In genomic region chr4:147714575-147715401, GRCh38 we compare ENCODE assay signal across 14 cellular contexts. TPM values are rescaled to one million over a fixed set of nuclear protein-coding genes. Genes with fewer than 3 reads are reported as not detected.
A peak's percentile ranks its signal among the peaks of the same experiment; 100 is the strongest.
DNase-seq lines count a peak whose midpoint lies in the region; ATAC-seq and TF ChIP-seq lines count a peak whose summit lies in the region.
"Had no signal": no experiment of that assay in that cellular context is flagged by ENCODE, and none has a peak within 500 bp of the region (broad histone marks: within the 10 kb centered on the region; RNA-seq: fewer than 3 reads in every experiment).

No MANE protein-coding gene starts in this region.

- no peaks in the 10 kb centered on the region for H3K9me3 ChIP-seq in HEK293 (ENCODE audit: control insufficient read depth, insufficient read depth, low read depth, low read length)
- H3K9me3 ChIP-seq in transverse colon: no peaks in the 10 kb centered on the region

- H3K27me3 ChIP-seq in transverse colon: peaks cover 7% of the 10 kb centered on the region

- WGBS in transverse colon (ENCODE audit: low coverage in 1 of 2), 2 donors: 86 to 91% methylated on average over 8 of the region's 8 CpGs

- no peaks in the 10 kb centered on the region for H3K36me3 Mint-ChIP-seq in activated naive CD4-positive, alpha-beta T cell treated with anti-CD3 and anti-CD28 coated beads, Interleukin-2, amount 10 ng/mL, durations not matched to agents 7 days and 5 days
- H3K36me3 Mint-ChIP-seq: activated naive CD8-positive, alpha-beta T cell had no signal

- TF ChIP-seq EP300 in transverse colon (IDR thresholded peaks at IDR 0.05; ENCODE audit: low read depth): no peak

- H3K27ac ChIP-seq in HEK293 (ENCODE audit: extremely low read depth, low read depth, low read length) (no peak overlapping the region), transverse colon (no peak overlapping the region)

- intact Hi-C loops in transverse colon (cut with DNase I; ENCODE audit: low total_unique reads): no loop called here

- no peak for TF ChIP-seq CTCF in HEK293 (tag by site-specific recombination; IDR thresholded peaks at IDR 0.05)
- no peak for TF ChIP-seq CTCF in astrocyte of the spinal cord (IDR thresholded peaks at IDR 0.05; ENCODE audit: low read depth, low read length)
- no peak for TF ChIP-seq CTCF in transverse colon (IDR thresholded peaks at IDR 0.05)

- H3K4me1 Mint-ChIP-seq in activated naive CD4-positive, alpha-beta T cell treated with anti-CD3 and anti-CD28 coated beads, Interleukin-2, amount 10 ng/mL, durations not matched to agents 7 days and 5 days: no peaks in the 10 kb centered on the region

- DNase-seq in astrocyte of the spinal cord (ENCODE audit: low read depth, low spot score): peak; percentile 78
- DNase-seq in hepatic stellate cell (ENCODE audit: low spot score): peak; percentile 54
- DNase-seq in transverse colon: peak; percentile 23
- no peak for DNase-seq in GOT3 (lab: John Stamatoyannopoulos, UW)
- DNase-seq in globus pallidus (ENCODE audit: low spot score): no peak
- DNase-seq in activated naive CD4-positive, alpha-beta T cell treated with anti-CD3 and anti-CD28 coated beads, Interleukin-2, amount 10 ng/mL, durations not matched to agents 7 days and 5 days: no peak
- DNase-seq: activated CD4-positive, alpha-beta T cell treated with anti-CD3 and anti-CD28 coated beads, Interleukin-2, amount 10 ng/mL, durations not matched to agents 24 days and 14 days; effector memory CD8-positive, alpha-beta T cell; left colon; NCI-H446; SIG-M5 had no signal

- H3K4me3 Mint-ChIP-seq in activated naive CD4-positive, alpha-beta T cell treated with anti-CD3 and anti-CD28 coated beads, Interleukin-2, amount 10 ng/mL, durations not matched to agents 7 days and 5 days: no peak overlapping the region
- H3K4me3 Mint-ChIP-seq: activated CD4-positive, alpha-beta T cell treated with anti-CD3 and anti-CD28 coated beads, Interleukin-2, amount 10 ng/mL, durations not matched to agents 24 days and 14 days; activated naive CD8-positive, alpha-beta T cell; effector memory CD8-positive, alpha-beta T cell had no signal

- CTCF ChIA-PET in HEK293 (lab: Yijun Ruan, JAX): no interaction called here
- CTCF ChIA-PET in activated naive CD4-positive, alpha-beta T cell treated with anti-CD3 and anti-CD28 coated beads, Interleukin-2, amount 10 ng/mL, durations not matched to agents 7 days and 5 days (lab: Charles Lee): interaction anchor here (7.8 kb wide), 1 partner anchor 151 kb away, joined by 95 read pairs; no protein-coding TSS in a partner anchor

- H3K36me3 ChIP-seq in HEK293 (ENCODE audit: control insufficient read depth in 2 of 2, insufficient read depth in 1 of 2, low read length in 2 of 2): no peaks in the 10 kb centered on the region
- H3K36me3 ChIP-seq in transverse colon: no peaks in the 10 kb centered on the region

- no peaks in the 10 kb centered on the region for H3K4me1 ChIP-seq in HEK293 (ENCODE audit: control insufficient read depth, insufficient read depth, low read length)
- H3K4me1 ChIP-seq in transverse colon: no peaks in the 10 kb centered on the region

- peaks cover 11% of the 10 kb centered on the region for H3K27me3 Mint-ChIP-seq in activated naive CD4-positive, alpha-beta T cell treated with anti-CD3 and anti-CD28 coated beads, Interleukin-2, amount 10 ng/mL, durations not matched to agents 7 days and 5 days
- H3K27me3 Mint-ChIP-seq: activated naive CD8-positive, alpha-beta T cell; effector memory CD8-positive, alpha-beta T cell had no signal

- H3K27ac Mint-ChIP-seq in activated naive CD4-positive, alpha-beta T cell treated with anti-CD3 and anti-CD28 coated beads, Interleukin-2, amount 10 ng/mL, durations not matched to agents 7 days and 5 days: no peak overlapping the region
- H3K27ac Mint-ChIP-seq: activated CD4-positive, alpha-beta T cell treated with anti-CD3 and anti-CD28 coated beads, Interleukin-2, amount 10 ng/mL, durations not matched to agents 24 days and 14 days; activated naive CD8-positive, alpha-beta T cell; effector memory CD8-positive, alpha-beta T cell had no signal

- H3K9me3 Mint-ChIP-seq in activated naive CD4-positive, alpha-beta T cell treated with anti-CD3 and anti-CD28 coated beads, Interleukin-2, amount 10 ng/mL, durations not matched to agents 7 days and 5 days: no peaks in the 10 kb centered on the region
- H3K9me3 Mint-ChIP-seq: activated CD4-positive, alpha-beta T cell treated with anti-CD3 and anti-CD28 coated beads, Interleukin-2, amount 10 ng/mL, durations not matched to agents 24 days and 14 days; effector memory CD8-positive, alpha-beta T cell had no signal

- in situ Hi-C loops in astrocyte of the spinal cord (cut with HindIII; ENCODE audit: low sequenced_read_pairs): no loop called here
- in situ Hi-C loops in transverse colon (cut with MboI; ENCODE audit: low pct_ligation_motif_present in 1 of 4, low pct_unique_long_range_greater_than_20kb in 1 of 4, low sequenced_read_pairs in 3 of 4): loop anchor here in 2 of 4 donors (5.0 kb wide), 1 partner anchor 153 kb away; no protein-coding TSS in a partner anchor

- TF ChIP-seq POLR2A in transverse colon (IDR thresholded peaks at IDR 0.05): no peak

- ATAC-seq in GM19351 (IDR thresholded peaks at IDR 0.05; ENCODE audit: unreplicated experiment): no peak
- ATAC-seq: effector memory CD8-positive, alpha-beta T cell; left colon had no signal

- POLR2A ChIA-PET in HEK293 (lab: Yijun Ruan, JAX): no interaction called here

- no peak overlapping the region for H3K4me3 ChIP-seq in HEK293 (ENCODE audit: low read depth, low read length)
- H3K4me3 ChIP-seq in astrocyte of the spinal cord (ENCODE audit: low read depth, low read length): no peak overlapping the region
- H3K4me3 ChIP-seq in transverse colon: no peak overlapping the region

TF ChIP-seq in HEK293, 187 proteins besides CTCF, POLR2A, EP300 and RAD21 (continues in another document):
- TF ChIP-seq ZNF518A (tag by site-specific recombination; conservative IDR thresholded peaks at IDR 0.05; ENCODE audit: low read depth): peak; percentile 60; the same call in 1 of the 2 replicates
- TF ChIP-seq ZNF426 (tag by site-specific recombination; IDR thresholded peaks at IDR 0.05): peak; percentile 61
- no peak for TF ChIP-seq ZBTB7A (tag by site-specific recombination; IDR thresholded peaks at IDR 0.05; ENCODE audit: low read depth)
- 0 out of 2 replicates have a peak, but pooled peaks have one; percentile 42 for TF ChIP-seq ZBTB11 (tag by site-specific recombination; conservative IDR thresholded peaks at IDR 0.05; ENCODE audit: low read depth)

RNA-seq across cellular contexts. Expression of gene ARHGAP10, which starts 17.1 kb away (rescaled TPM):
- 10 to 100 TPM; 14.7 to 27.3 (median 22.9) TPM for total RNA-seq in transverse colon

RNA-seq across cellular contexts. Expression of gene PRMT9, which starts 30.8 kb away (rescaled TPM):
- total RNA-seq in transverse colon: 10 to 100 TPM in 1 of 4 donors, 1 to 10 TPM in 2, under 1 TPM in 1; 0.60 to 17.1 (median 4.8) TPM

Comparison
In these comparisons a context has a peak if more than half of its experiments do, and no peak if none do; other contexts are left out.
1. DNase-seq: peak in astrocyte of the spinal cord (single experiment), hepatic stellate cell (single experiment) and transverse colon (single experiment); none in GOT3 (single experiment), globus pallidus (single experiment) and activated naive CD4-positive, alpha-beta T cell treated with anti-CD3 and anti-CD28 coated beads, Interleukin-2, amount 10 ng/mL, durations not matched to agents 7 days and 5 days (single experiment).